ENCODE assay signal across 16 cellular contexts in genomic region chr18:2797951-2798350, GRCh38.
DNase-seq lines count a peak whose midpoint lies in the region; ATAC-seq lines count a peak whose summit lies in the region.
"Had no signal": no experiment of that assay in that cellular context is flagged by ENCODE, and none has a peak within 500 bp of the region (broad histone marks: within the 10 kb centered on the region; RNA-seq: fewer than 3 reads in every experiment).

No MANE protein-coding gene starts in this region.

- H3K27me3 Mint-ChIP-seq in memory B cell, result no peaks in the 10 kb centered on the region
- H3K27me3 Mint-ChIP-seq: activated naive CD8-positive, alpha-beta T cell had no signal

- H3K4me3 Mint-ChIP-seq in memory B cell, result no peak overlapping the region
- H3K4me3 Mint-ChIP-seq: activated naive CD8-positive, alpha-beta T cell; GM23338; T-helper 1 cell treated with Interleukin-12 subunit alpha and Interleukin-12 subunit beta and Interleukin-4 antibody, amounts not matched to agents 30 μg/mL and 1 μg/mL, for 36 hours had no signal

- H3K27ac Mint-ChIP-seq in memory B cell, result peak overlapping the region; percentile 46
- H3K27ac Mint-ChIP-seq: GM23338; T-helper 1 cell treated with Interleukin-12 subunit alpha and Interleukin-12 subunit beta and Interleukin-4 antibody, amounts not matched to agents 30 μg/mL and 1 μg/mL, for 36 hours had no signal

- H3K36me3 Mint-ChIP-seq in memory B cell, result peaks cover 29% of the 10 kb centered on the region

- peak; percentile 54 for ATAC-seq in GM18861 (IDR thresholded peaks at IDR 0.05; ENCODE audit: unreplicated experiment)
- peak; percentile 70 for ATAC-seq in GM21515 (IDR thresholded peaks at IDR 0.05; ENCODE audit: unreplicated experiment)
- peak; percentile 75 for ATAC-seq in HG03103 (IDR thresholded peaks at IDR 0.05; ENCODE audit: low read depth, unreplicated experiment)
- peak; percentile 41 for ATAC-seq in memory B cell (ENCODE audit: low read depth)
- ATAC-seq: activated CD4-positive, CD25-positive, alpha-beta regulatory T cell treated with anti-CD3 and anti-CD28 coated beads, Interleukin-2, amount 50 U/mL, for 24 hours; esophagus mucosa; GM23338; sciatic nerve had no signal

- H3K9me3 Mint-ChIP-seq in memory B cell, result no peaks in the 10 kb centered on the region
- H3K9me3 Mint-ChIP-seq: GM23338; T-helper 1 cell treated with Interleukin-12 subunit alpha and Interleukin-12 subunit beta and Interleukin-4 antibody, amounts not matched to agents 30 μg/mL and 1 μg/mL, for 36 hours had no signal

- no peak for DNase-seq in memory B cell (ENCODE audit: low spot score in 2 of 2)
- no peak for DNase-seq in foreskin melanocyte
- no peak for DNase-seq in activated CD8-positive, alpha-beta memory T cell treated with anti-CD3 and anti-CD28 coated beads, Interleukin-2, amount 50 U/mL, for 48 hours
- no peak for DNase-seq in stimulated activated CD4-positive, alpha-beta T cell treated with anti-CD3 and anti-CD28 coated beads, Interleukin-2, amount 100 ng/mL, for 24 hours
- DNase-seq: dorsolateral prefrontal cortex; head of caudate nucleus; stimulated activated CD8-positive, alpha-beta memory T cell treated with anti-CD3 and anti-CD28 coated beads, Interleukin-4, amount 100 ng/mL, for 48 hours had no signal

- peaks cover 6% of the 10 kb centered on the region for H3K4me1 Mint-ChIP-seq in memory B cell
